Comparison of ENCODE assay signal across 1 cellular context in the genomic region with DNA sequence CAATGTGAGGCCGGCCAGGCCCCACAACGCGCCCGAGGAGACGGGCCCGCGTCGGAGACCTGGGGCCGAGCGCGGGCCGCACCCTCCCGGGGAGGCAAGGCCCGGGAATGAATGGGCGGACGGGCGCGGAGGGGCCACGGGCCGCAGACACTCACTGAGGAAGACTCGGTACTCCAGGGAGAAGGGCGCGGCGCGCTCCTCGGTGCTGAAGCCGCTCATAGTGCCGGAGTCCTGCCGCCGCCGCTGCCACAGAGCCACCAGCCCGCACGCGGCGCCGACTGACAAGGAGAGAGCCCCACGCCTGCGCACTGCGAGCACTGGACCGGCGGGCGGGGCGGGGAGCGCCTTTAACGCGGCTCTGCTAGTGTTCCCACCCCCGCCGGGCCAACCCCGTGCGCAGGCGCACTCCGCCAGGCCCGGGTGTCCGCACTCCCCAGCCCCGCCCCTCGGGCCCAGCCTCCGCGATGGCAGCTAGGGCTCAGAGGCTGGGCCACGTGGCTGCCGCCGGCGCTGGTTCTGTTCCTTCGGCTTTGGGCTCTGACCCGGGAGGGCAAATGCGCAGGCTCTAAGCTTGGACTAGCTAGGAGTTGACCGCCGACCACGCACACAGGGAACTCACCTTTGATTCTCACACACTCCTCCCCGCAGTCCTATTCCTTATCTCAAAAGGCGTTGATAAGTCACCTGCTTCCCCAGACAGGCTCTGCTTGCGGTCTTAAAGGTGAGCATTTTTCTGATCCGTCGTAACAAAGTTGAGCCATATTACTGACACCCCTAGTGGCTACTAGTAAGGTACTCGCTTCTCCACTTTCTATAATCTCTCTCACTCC.
TF ChIP-seq lines count a peak whose summit lies in the region.

A gene (minus strand): TSS at position 321 of the 830 bp plus-strand sequence. CDS start 102 bp downstream, at position 219.

TF ChIP-seq in K562, 482 proteins besides CTCF, POLR2A, EP300 and RAD21 (continued from another document and continues in another):
- TF ChIP-seq, protein P1, sequence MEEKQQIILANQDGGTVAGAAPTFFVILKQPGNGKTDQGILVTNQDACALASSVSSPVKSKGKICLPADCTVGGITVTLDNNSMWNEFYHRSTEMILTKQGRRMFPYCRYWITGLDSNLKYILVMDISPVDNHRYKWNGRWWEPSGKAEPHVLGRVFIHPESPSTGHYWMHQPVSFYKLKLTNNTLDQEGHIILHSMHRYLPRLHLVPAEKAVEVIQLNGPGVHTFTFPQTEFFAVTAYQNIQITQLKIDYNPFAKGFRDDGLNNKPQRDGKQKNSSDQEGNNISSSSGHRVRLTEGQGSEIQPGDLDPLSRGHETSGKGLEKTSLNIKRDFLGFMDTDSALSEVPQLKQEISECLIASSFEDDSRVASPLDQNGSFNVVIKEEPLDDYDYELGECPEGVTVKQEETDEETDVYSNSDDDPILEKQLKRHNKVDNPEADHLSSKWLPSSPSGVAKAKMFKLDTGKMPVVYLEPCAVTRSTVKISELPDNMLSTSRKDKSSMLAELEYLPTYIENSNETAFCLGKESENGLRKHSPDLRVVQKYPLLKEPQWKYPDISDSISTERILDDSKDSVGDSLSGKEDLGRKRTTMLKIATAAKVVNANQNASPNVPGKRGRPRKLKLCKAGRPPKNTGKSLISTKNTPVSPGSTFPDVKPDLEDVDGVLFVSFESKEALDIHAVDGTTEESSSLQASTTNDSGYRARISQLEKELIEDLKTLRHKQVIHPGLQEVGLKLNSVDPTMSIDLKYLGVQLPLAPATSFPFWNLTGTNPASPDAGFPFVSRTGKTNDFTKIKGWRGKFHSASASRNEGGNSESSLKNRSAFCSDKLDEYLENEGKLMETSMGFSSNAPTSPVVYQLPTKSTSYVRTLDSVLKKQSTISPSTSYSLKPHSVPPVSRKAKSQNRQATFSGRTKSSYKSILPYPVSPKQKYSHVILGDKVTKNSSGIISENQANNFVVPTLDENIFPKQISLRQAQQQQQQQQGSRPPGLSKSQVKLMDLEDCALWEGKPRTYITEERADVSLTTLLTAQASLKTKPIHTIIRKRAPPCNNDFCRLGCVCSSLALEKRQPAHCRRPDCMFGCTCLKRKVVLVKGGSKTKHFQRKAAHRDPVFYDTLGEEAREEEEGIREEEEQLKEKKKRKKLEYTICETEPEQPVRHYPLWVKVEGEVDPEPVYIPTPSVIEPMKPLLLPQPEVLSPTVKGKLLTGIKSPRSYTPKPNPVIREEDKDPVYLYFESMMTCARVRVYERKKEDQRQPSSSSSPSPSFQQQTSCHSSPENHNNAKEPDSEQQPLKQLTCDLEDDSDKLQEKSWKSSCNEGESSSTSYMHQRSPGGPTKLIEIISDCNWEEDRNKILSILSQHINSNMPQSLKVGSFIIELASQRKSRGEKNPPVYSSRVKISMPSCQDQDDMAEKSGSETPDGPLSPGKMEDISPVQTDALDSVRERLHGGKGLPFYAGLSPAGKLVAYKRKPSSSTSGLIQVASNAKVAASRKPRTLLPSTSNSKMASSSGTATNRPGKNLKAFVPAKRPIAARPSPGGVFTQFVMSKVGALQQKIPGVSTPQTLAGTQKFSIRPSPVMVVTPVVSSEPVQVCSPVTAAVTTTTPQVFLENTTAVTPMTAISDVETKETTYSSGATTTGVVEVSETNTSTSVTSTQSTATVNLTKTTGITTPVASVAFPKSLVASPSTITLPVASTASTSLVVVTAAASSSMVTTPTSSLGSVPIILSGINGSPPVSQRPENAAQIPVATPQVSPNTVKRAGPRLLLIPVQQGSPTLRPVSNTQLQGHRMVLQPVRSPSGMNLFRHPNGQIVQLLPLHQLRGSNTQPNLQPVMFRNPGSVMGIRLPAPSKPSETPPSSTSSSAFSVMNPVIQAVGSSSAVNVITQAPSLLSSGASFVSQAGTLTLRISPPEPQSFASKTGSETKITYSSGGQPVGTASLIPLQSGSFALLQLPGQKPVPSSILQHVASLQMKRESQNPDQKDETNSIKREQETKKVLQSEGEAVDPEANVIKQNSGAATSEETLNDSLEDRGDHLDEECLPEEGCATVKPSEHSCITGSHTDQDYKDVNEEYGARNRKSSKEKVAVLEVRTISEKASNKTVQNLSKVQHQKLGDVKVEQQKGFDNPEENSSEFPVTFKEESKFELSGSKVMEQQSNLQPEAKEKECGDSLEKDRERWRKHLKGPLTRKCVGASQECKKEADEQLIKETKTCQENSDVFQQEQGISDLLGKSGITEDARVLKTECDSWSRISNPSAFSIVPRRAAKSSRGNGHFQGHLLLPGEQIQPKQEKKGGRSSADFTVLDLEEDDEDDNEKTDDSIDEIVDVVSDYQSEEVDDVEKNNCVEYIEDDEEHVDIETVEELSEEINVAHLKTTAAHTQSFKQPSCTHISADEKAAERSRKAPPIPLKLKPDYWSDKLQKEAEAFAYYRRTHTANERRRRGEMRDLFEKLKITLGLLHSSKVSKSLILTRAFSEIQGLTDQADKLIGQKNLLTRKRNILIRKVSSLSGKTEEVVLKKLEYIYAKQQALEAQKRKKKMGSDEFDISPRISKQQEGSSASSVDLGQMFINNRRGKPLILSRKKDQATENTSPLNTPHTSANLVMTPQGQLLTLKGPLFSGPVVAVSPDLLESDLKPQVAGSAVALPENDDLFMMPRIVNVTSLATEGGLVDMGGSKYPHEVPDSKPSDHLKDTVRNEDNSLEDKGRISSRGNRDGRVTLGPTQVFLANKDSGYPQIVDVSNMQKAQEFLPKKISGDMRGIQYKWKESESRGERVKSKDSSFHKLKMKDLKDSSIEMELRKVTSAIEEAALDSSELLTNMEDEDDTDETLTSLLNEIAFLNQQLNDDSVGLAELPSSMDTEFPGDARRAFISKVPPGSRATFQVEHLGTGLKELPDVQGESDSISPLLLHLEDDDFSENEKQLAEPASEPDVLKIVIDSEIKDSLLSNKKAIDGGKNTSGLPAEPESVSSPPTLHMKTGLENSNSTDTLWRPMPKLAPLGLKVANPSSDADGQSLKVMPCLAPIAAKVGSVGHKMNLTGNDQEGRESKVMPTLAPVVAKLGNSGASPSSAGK (IDR thresholded peaks at IDR 0.05) = peak; percentile 97
- TF ChIP-seq DIDO1 (tag; IDR thresholded peaks at IDR 0.05; ENCODE audit: low read depth) (0 out of 2 replicates have a peak, but pooled peaks have one; percentile 54), CBX2 (IDR thresholded peaks at IDR 0.05; ENCODE audit: insufficient read depth, low read length, poor library complexity, severe bottlenecking) (no peak), RFX7 (CRISPR knock-in tag; IDR thresholded peaks at IDR 0.05) (no peak), ZZZ3 (IDR thresholded peaks at IDR 0.05) (no peak), ZKSCAN8 (CRISPR knock-in tag; IDR thresholded peaks at IDR 0.05) (no peak), DPF2 (IDR thresholded peaks at IDR 0.05) (peak; percentile 87), CC2D1A (IDR thresholded peaks at IDR 0.05) (no peak), ZNF668 (CRISPR knock-in tag; IDR thresholded peaks at IDR 0.05) (no peak), ARNT (IDR thresholded peaks at IDR 0.05) (peak; percentile 31 to 72; a peak in 1 of 4 replicates), HMG20B (CRISPR knock-in tag; IDR thresholded peaks at IDR 0.05) (no peak), FOXP1 (CRISPR knock-in tag; IDR thresholded peaks at IDR 0.05) (peak; percentile 91), GATAD2B (IDR thresholded peaks at IDR 0.05; ENCODE audit: borderline replicate concordance) (no peak; the same call in 1 of the 2 replicates), MEIS2 (IDR thresholded peaks at IDR 0.05; ENCODE audit: partially characterized antibody) (peak; percentile 92), PHB2 (IDR thresholded peaks at IDR 0.05; ENCODE audit: low read depth) (no peak), HMG20A (CRISPR knock-in tag; conservative IDR thresholded peaks at IDR 0.05) (no peak; the same call in 1 of the 2 replicates), JUND (IDR thresholded peaks at IDR 0.05; ENCODE audit: borderline replicate concordance, low read depth, low read length) (no peak), JUND (tag; IDR thresholded peaks at IDR 0.05; ENCODE audit: borderline replicate concordance, low read depth, low read length) (no peak; the same call in 2 of the 3 replicates), ILK (tag; IDR thresholded peaks at IDR 0.05; ENCODE audit: borderline replicate concordance, low read depth) (no peak), TRIM24 (IDR thresholded peaks at IDR 0.05) (peak in 1 of 2 experiments; percentile 41; a peak in 1 of 4 replicates), ZEB2 (IDR thresholded peaks at IDR 0.05) (peak; percentile 95), ZNF12 (CRISPR knock-in tag; IDR thresholded peaks at IDR 0.05) (no peak; the same call in 1 of the 2 replicates), ELF2 (CRISPR knock-in tag; IDR thresholded peaks at IDR 0.05) (no peak), ZNF217 (CRISPR knock-in tag; IDR thresholded peaks at IDR 0.05) (no peak), TCF7L2 (IDR thresholded peaks at IDR 0.05; ENCODE audit: low read depth, low read length) (no peak), DACH1 (IDR thresholded peaks at IDR 0.05; ENCODE audit: partially characterized antibody) (peak; percentile 78), ZNF57 (CRISPR knock-in tag; IDR thresholded peaks at IDR 0.05) (no peak), GTF2A2 (tag; IDR thresholded peaks at IDR 0.05) (no peak), LCOR (CRISPR knock-in tag; IDR thresholded peaks at IDR 0.05) (0 out of 2 replicates have a peak, but pooled peaks have one; percentile 71), GABPB1 (CRISPR knock-in tag; IDR thresholded peaks at IDR 0.05) (0 out of 2 replicates have a peak, but pooled peaks have one; percentile 33), POLR3A (IDR thresholded peaks at IDR 0.05; ENCODE audit: borderline replicate concordance, extremely low read depth, insufficient read depth, insufficient read length) (no peak), PHB (CRISPR knock-in tag; IDR thresholded peaks at IDR 0.05) (no peak), ZNF644 (tag; IDR thresholded peaks at IDR 0.05; ENCODE audit: low read depth) (no peak), KLF16 (IDR thresholded peaks at IDR 0.05) (0 out of 2 replicates have a peak, but pooled peaks have one; percentile 28), NR2F6 (CRISPR knock-in tag; IDR thresholded peaks at IDR 0.05) (no peak), CSDE1 (IDR thresholded peaks at IDR 0.05) (peak in 1 of 2 experiments; percentile 56; a peak in 2 of 4 replicates), ZNF121 (CRISPR knock-in tag; conservative IDR thresholded peaks at IDR 0.05) (no peak)
- TF ChIP-seq, protein P2, sequence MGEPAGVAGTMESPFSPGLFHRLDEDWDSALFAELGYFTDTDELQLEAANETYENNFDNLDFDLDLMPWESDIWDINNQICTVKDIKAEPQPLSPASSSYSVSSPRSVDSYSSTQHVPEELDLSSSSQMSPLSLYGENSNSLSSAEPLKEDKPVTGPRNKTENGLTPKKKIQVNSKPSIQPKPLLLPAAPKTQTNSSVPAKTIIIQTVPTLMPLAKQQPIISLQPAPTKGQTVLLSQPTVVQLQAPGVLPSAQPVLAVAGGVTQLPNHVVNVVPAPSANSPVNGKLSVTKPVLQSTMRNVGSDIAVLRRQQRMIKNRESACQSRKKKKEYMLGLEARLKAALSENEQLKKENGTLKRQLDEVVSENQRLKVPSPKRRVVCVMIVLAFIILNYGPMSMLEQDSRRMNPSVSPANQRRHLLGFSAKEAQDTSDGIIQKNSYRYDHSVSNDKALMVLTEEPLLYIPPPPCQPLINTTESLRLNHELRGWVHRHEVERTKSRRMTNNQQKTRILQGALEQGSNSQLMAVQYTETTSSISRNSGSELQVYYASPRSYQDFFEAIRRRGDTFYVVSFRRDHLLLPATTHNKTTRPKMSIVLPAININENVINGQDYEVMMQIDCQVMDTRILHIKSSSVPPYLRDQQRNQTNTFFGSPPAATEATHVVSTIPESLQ (CRISPR knock-in tag; IDR thresholded peaks at IDR 0.05) = peak; percentile 57; the same call in 1 of the 2 replicates
- TF ChIP-seq, protein P3, sequence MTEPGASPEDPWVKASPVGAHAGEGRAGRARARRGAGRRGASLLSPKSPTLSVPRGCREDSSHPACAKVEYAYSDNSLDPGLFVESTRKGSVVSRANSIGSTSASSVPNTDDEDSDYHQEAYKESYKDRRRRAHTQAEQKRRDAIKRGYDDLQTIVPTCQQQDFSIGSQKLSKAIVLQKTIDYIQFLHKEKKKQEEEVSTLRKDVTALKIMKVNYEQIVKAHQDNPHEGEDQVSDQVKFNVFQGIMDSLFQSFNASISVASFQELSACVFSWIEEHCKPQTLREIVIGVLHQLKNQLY (CRISPR knock-in tag; conservative IDR thresholded peaks at IDR 0.05) = peak; percentile 33 to 60; a peak in 2 of 4 replicates
- TF ChIP-seq, protein P4, sequence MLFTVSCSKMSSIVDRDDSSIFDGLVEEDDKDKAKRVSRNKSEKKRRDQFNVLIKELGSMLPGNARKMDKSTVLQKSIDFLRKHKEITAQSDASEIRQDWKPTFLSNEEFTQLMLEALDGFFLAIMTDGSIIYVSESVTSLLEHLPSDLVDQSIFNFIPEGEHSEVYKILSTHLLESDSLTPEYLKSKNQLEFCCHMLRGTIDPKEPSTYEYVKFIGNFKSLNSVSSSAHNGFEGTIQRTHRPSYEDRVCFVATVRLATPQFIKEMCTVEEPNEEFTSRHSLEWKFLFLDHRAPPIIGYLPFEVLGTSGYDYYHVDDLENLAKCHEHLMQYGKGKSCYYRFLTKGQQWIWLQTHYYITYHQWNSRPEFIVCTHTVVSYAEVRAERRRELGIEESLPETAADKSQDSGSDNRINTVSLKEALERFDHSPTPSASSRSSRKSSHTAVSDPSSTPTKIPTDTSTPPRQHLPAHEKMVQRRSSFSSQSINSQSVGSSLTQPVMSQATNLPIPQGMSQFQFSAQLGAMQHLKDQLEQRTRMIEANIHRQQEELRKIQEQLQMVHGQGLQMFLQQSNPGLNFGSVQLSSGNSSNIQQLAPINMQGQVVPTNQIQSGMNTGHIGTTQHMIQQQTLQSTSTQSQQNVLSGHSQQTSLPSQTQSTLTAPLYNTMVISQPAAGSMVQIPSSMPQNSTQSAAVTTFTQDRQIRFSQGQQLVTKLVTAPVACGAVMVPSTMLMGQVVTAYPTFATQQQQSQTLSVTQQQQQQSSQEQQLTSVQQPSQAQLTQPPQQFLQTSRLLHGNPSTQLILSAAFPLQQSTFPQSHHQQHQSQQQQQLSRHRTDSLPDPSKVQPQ (CRISPR knock-in tag; IDR thresholded peaks at IDR 0.05; ENCODE audit: borderline replicate concordance) = peak; percentile 42; the same call in 1 of the 2 replicates
- TF ChIP-seq, protein P5, sequence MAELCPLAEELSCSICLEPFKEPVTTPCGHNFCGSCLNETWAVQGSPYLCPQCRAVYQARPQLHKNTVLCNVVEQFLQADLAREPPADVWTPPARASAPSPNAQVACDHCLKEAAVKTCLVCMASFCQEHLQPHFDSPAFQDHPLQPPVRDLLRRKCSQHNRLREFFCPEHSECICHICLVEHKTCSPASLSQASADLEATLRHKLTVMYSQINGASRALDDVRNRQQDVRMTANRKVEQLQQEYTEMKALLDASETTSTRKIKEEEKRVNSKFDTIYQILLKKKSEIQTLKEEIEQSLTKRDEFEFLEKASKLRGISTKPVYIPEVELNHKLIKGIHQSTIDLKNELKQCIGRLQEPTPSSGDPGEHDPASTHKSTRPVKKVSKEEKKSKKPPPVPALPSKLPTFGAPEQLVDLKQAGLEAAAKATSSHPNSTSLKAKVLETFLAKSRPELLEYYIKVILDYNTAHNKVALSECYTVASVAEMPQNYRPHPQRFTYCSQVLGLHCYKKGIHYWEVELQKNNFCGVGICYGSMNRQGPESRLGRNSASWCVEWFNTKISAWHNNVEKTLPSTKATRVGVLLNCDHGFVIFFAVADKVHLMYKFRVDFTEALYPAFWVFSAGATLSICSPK (IDR thresholded peaks at IDR 0.05; ENCODE audit: borderline replicate concordance) = no peak
